ENCODE assay signal across 12 cellular contexts in the genomic region with DNA sequence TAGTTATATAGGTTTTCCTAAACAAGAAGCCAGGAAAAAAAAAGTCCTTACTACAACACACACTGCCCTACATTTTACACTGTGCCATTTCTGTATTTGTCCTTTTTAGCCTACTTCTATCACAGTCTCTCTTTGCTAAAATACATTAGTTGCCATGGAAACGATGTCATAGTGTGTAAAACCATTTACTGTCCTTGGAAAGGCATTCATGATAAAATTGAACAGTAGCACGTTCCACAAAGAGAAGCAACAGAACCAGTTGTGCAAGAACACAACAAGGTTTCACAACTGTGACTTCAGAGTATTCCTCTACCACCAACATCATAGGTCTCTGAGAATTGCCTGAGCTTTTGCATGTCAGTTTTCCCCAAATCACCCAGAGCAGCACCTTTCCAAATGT. TPM values are rescaled to one million over a fixed set of nuclear protein-coding genes. Genes with fewer than 3 reads are reported as not detected.
DNase-seq lines count a peak whose midpoint lies in the region; ATAC-seq, FAIRE-seq and TF ChIP-seq lines count a peak whose summit lies in the region.
"Had no signal": no experiment of that assay in that cellular context is flagged by ENCODE, and none has a peak within 500 bp of the region (broad histone marks: within the 10 kb centered on the region; RNA-seq: fewer than 3 reads in every experiment).

No MANE protein-coding gene starts in this region.

- H2BK5ac ChIP-seq in mesenchymal stem cell (ENCODE audit: low read depth, low read length, poor library complexity, severe bottlenecking): no peak overlapping the region

- H3K9me3 ChIP-seq in GM12878 (replicated peaks; ENCODE audit: control insufficient read depth, insufficient read depth, low read length): no peaks in the 10 kb centered on the region
- no peaks in the 10 kb centered on the region for H3K9me3 ChIP-seq in mesenchymal stem cell (ENCODE audit: control insufficient read depth, low read length)
- no peaks in the 10 kb centered on the region for H3K9me3 ChIP-seq in Caco-2

- no peak overlapping the region for H3K4me2 ChIP-seq in GM12878 (ENCODE audit: control insufficient read depth, insufficient read depth)
- no peak overlapping the region for H3K4me2 ChIP-seq in mesenchymal stem cell (ENCODE audit: low read length, poor library complexity, severe bottlenecking)

- H3K4me3 ChIP-seq in GM12878 (no peak overlapping the region), mesenchymal stem cell (ENCODE audit: insufficient read depth in 1 of 2, low read depth in 1 of 2, low read length in 2 of 2) (no peak overlapping the region), Caco-2 (ENCODE audit: low read depth, low read length) (no peak overlapping the region)
- H3K4me3 ChIP-seq: GM23338 had no signal

- H3K9ac ChIP-seq in GM12878 (ENCODE audit: control insufficient read depth, insufficient read depth, low read length) (no peak overlapping the region), mesenchymal stem cell (ENCODE audit: low read length) (no peak overlapping the region)

- ATAC-seq in GM12878 (no peak), HG02938 (IDR thresholded peaks at IDR 0.05; ENCODE audit: unreplicated experiment) (no peak)

- H3K18ac ChIP-seq in mesenchymal stem cell (ENCODE audit: low read depth in 1 of 2, low read length in 2 of 2): no peak overlapping the region

- peaks cover 3 to 7% of the 10 kb centered on the region in 2 experiments for H3K36me3 ChIP-seq in GM12878 (ENCODE audit: control insufficient read depth in 2 of 2, insufficient read depth in 2 of 2, low read length in 1 of 2)
- H3K36me3 ChIP-seq in mesenchymal stem cell (ENCODE audit: control insufficient read depth in 1 of 2, insufficient read depth in 2 of 2, low read depth in 1 of 2, low read length in 2 of 2): peaks cover 0 to 17% of the 10 kb centered on the region in 2 experiments
- no peaks in the 10 kb centered on the region for H3K36me3 ChIP-seq in Caco-2 (ENCODE audit: control insufficient read depth, insufficient read depth, low read length)

- H3K23ac ChIP-seq in mesenchymal stem cell (ENCODE audit: low read length in 2 of 2): no peak overlapping the region

- BruUV-seq in GM12878 (replicated peaks; lab: Mats Ljungman, UMichigan): no TSS peak
- no TSS peak for BruUV-seq in Caco-2 (replicated peaks; lab: Mats Ljungman, UMichigan)

- no peak overlapping the region for H4K8ac ChIP-seq in mesenchymal stem cell (ENCODE audit: low read length)

- H3K4me3 Mint-ChIP-seq in HFFc6 (no peak overlapping the region), Caco-2 (ENCODE audit: unreplicated experiment) (no peak overlapping the region)
- H3K4me3 Mint-ChIP-seq: GM23338 had no signal

- H3K79me1 ChIP-seq in mesenchymal stem cell (replicated peaks; ENCODE audit: low read length, poor library complexity, severe bottlenecking): peaks cover 21% of the 10 kb centered on the region

- POLR2A ChIA-PET in GM12878 (lab: Charles Lee): interaction anchor here (2.9 kb wide), 1 partner anchor 9 kb away, joined by 8 read pairs; no protein-coding TSS in a partner anchor
- POLR2A ChIA-PET in Caco-2 (lab: Charles Lee): no interaction called here

- CTCF ChIA-PET in GM12878 (lab: Yijun Ruan, JAX) (interaction anchor here (0.5 to 3.2 kb wide), 3 partner anchors 7 to 51 kb away, joined by 3 to 11 read pairs (median 3); no protein-coding TSS in a partner anchor), Caco-2 (lab: Charles Lee) (no interaction called here)

- TF ChIP-seq EP300 in GM12878 (IDR thresholded peaks at IDR 0.05; ENCODE audit: borderline replicate concordance in 1 of 2, control insufficient read depth in 1 of 2, low read depth in 2 of 2, low read length in 2 of 2): no peak

- H3K4me1 Mint-ChIP-seq in HFFc6 (ENCODE audit: low read depth): peaks cover 24% of the 10 kb centered on the region
- H3K4me1 Mint-ChIP-seq in Caco-2 (ENCODE audit: low read depth, unreplicated experiment): peaks cover 20% of the 10 kb centered on the region

- TF ChIP-seq POLR2A in GM12878 (IDR thresholded peaks at IDR 0.05; ENCODE audit: low read depth, low read length): no peak

- no peak overlapping the region for H4K91ac ChIP-seq in mesenchymal stem cell (ENCODE audit: low read length)

- FAIRE-seq in GM12878 (lab: Jason Lieb, UNC): no peak
- FAIRE-seq: colon had no signal

- in situ Hi-C loops in GM12878 (cut with MboI): no loop called here

- intact Hi-C loops in GM12878 (cut with micrococcal nuclease; ENCODE audit: unreplicated experiment) (no loop called here), Caco-2 (cut with micrococcal nuclease; ENCODE audit: unreplicated experiment) (no loop called here)

- H3K27me3 ChIP-seq in GM12878 (replicated peaks in 1 of 2; ENCODE audit: control insufficient read depth in 2 of 2, insufficient read depth in 2 of 2, low read length in 1 of 2) (no peaks in the 10 kb centered on the region), mesenchymal stem cell (ENCODE audit: control insufficient read depth in 1 of 2, insufficient read depth in 1 of 2, low read length in 2 of 2) (no peaks in the 10 kb centered on the region), Caco-2 (replicated peaks; ENCODE audit: control insufficient read depth, insufficient read depth, low read length) (no peaks in the 10 kb centered on the region)

- H3K79me2 ChIP-seq in GM12878 (ENCODE audit: control insufficient read depth, insufficient read depth, low read length): peaks cover 85% of the 10 kb centered on the region

- H2BK15ac ChIP-seq in mesenchymal stem cell (ENCODE audit: low read depth, poor library complexity, severe bottlenecking): no peak overlapping the region

- no peak for TF ChIP-seq RAD21 in GM12878 (IDR thresholded peaks at IDR 0.05; ENCODE audit: insufficient read depth, low read depth, low read length)

- H2BK120ac ChIP-seq in mesenchymal stem cell (ENCODE audit: low read depth, low read length): no peak overlapping the region

- H4K20me1 ChIP-seq in GM12878 (ENCODE audit: control insufficient read depth, insufficient read depth): 0 out of 2 replicates have a peak, but pooled peaks cover 3% of the 10 kb centered on the region

- WGBS in GM12878 (ENCODE audit: insufficient coverage, insufficient replicate concordance, low lambda C conversion rate, missing lambda C conversion rate): 23% methylated on average over 2 of the region's 2 CpGs
- WGBS in mesenchymal stem cell: 84% methylated on average over 2 of the region's 2 CpGs

- RAD21 ChIA-PET in GM12878 (lab: Charles Lee; ENCODE audit: unreplicated experiment): interaction anchor here (0.6 to 1.2 kb wide), 2 partner anchors 21 to 28 kb away, joined by 3 read pairs; a partner anchor contains a TSS

- TF ChIP-seq CTCF in HFFc6 (IDR thresholded peaks at IDR 0.05) (no peak), GM12878 (IDR thresholded peaks at IDR 0.05 in 2 of 3, conservative IDR thresholded peaks at IDR 0.05 in 1 of 3; ENCODE audit: control insufficient read depth in 2 of 3, extremely low read depth in 1 of 3, insufficient read depth in 1 of 3, low read depth in 3 of 3, low read length in 3 of 3) (no peak), Caco-2 (IDR thresholded peaks at IDR 0.05; ENCODE audit: insufficient read depth in 1 of 2, low read depth in 1 of 2, low read length in 1 of 2, severe bottlenecking in 1 of 2, unreplicated experiment in 1 of 2) (no peak)

- DNase-seq in DMS53 (lab: John Stamatoyannopoulos, UW) (peak; percentile 8), DMS53 treated with DMSO at 0.1 percent for 48 hours (lab: John Stamatoyannopoulos, UW; ENCODE audit: unreplicated experiment) (no peak), HFFc6 (peak; percentile 63), GM12878 (ENCODE audit: low read depth, low spot score) (no peak), mesenchymal stem cell (peak; percentile 83), NCI-H1048 (lab: John Stamatoyannopoulos, UW) (no peak), Caco-2 (no peak)
- DNase-seq: activated T-cell treated with anti-CD3 and anti-CD28 coated beads, Interleukin-2, amount 50 U/mL, for 48 hours had no signal

- peaks cover 23% of the 10 kb centered on the region for H3K4me1 ChIP-seq in GM12878 (ENCODE audit: control insufficient read depth, insufficient read depth, low read length)
- peaks cover 3% of the 10 kb centered on the region for H3K4me1 ChIP-seq in mesenchymal stem cell (ENCODE audit: control insufficient read depth, insufficient read depth, low read depth, low read length)
- H3K4me1 ChIP-seq in Caco-2: no peaks in the 10 kb centered on the region

- H3K27me3 Mint-ChIP-seq in HFFc6 (ENCODE audit: insufficient read depth) (peaks cover 3% of the 10 kb centered on the region), Caco-2 (ENCODE audit: insufficient read depth, unreplicated experiment) (peaks cover 5% of the 10 kb centered on the region)

- no peak overlapping the region for H2BK12ac ChIP-seq in mesenchymal stem cell (ENCODE audit: low read length in 2 of 2)

- no peak overlapping the region for H2AFZ ChIP-seq in GM12878 (ENCODE audit: control insufficient read depth, low read depth, low read length)
- no peak overlapping the region for H2AFZ ChIP-seq in mesenchymal stem cell (ENCODE audit: low read depth, low read length)
- H2AFZ ChIP-seq: GM23338 had no signal

- SMC1A ChIA-PET in GM12878 (lab: Charles Lee; ENCODE audit: uncharacterized antibody, unreplicated experiment): interaction anchor here (1.1 to 9.9 kb wide), 6 partner anchors 12 to 143 kb away, joined by 3 to 63 read pairs (median 14); no protein-coding TSS in a partner anchor

- H3K9me3 Mint-ChIP-seq in HFFc6 (no peaks in the 10 kb centered on the region), Caco-2 (ENCODE audit: unreplicated experiment) (no peaks in the 10 kb centered on the region)
- H3K9me3 Mint-ChIP-seq: GM23338 had no signal

- H3K27ac ChIP-seq in GM12878 (ENCODE audit: control insufficient read depth, insufficient read depth): no peak overlapping the region
- no peak overlapping the region for H3K27ac ChIP-seq in mesenchymal stem cell (ENCODE audit: low read length, poor library complexity, severe bottlenecking)
- H3K27ac ChIP-seq: 22Rv1 had no signal

- H3K27ac Mint-ChIP-seq in HFFc6 (no peak overlapping the region), Caco-2 (ENCODE audit: unreplicated experiment) (no peak overlapping the region)
- H3K27ac Mint-ChIP-seq: GM23338 had no signal

- no peak overlapping the region for H3K14ac ChIP-seq in mesenchymal stem cell (ENCODE audit: low read length in 2 of 2)

- H3K4ac ChIP-seq in mesenchymal stem cell (ENCODE audit: low read depth in 1 of 2, low read length in 2 of 2): no peak overlapping the region

- H3K36me3 Mint-ChIP-seq in HFFc6 (ENCODE audit: low read depth) (no peaks in the 10 kb centered on the region), Caco-2 (ENCODE audit: insufficient read depth, unreplicated experiment) (peaks cover 6% of the 10 kb centered on the region)

- no peak overlapping the region for H2AK5ac ChIP-seq in mesenchymal stem cell (ENCODE audit: low read length, severe bottlenecking)

RNA-seq across cellular contexts. Expression of a gene that starts 20.5 kb away (rescaled TPM):
- total RNA-seq in HFFc6 (2021; fragmentation: NEBNext Ultra II Directional; extraction: Animal tissue kit (Norgen Biotek cat#: 25700)): 10 to 100 TPM; 41.5 to 59.9 (median 49.7) TPM
- total RNA-seq in GM12878 (2013; cell fraction: nucleolus; rRNA removed): 396 and 420 TPM in 2 replicates
- total RNA-seq in GM12878 (2014; rRNA removed) (174 and 176 TPM in 2 replicates), GM12878 (2014; rRNA removed; fragmentation: Illumina TruSeq; extraction: Trizol) (117 and 122 TPM in 2 replicates), GM12878 (2021) (159 and 167 TPM in 2 replicates), Caco-2 (2022) (7.2 and 7.6 TPM in 2 replicates)
- polyA plus RNA-seq in GM12878 (2011; ENCODE audit: low read depth): 42.2 TPM
- polyA plus RNA-seq in GM12878 (2011; rRNA removed) (243 and 247 TPM in 2 replicates), GM12878 (2014; fragmentation: Illumina TruSeq; extraction: Trizol) (152 and 192 TPM in 2 replicates), GM12878 (2014; fragmentation: Nextera tagmentation; extraction: Ambion mirVana) (10 to 100 TPM; 51.4 to 55.1 TPM), GM12878 (2014; rRNA removed) (171 and 228 TPM in 2 replicates), GM12878 (2016; fragmentation: Nextera tagmentation; extraction: Ambion mirVana) (10 to 100 TPM; 54.0 to 71.1 TPM)
- polyA plus RNA-seq in GM12878 (2011; cell fraction: cytosol; rRNA removed): 287 and 300 TPM in 2 replicates
- polyA plus RNA-seq in GM12878 (2011; cell fraction: nucleus; rRNA removed): 483 and 489 TPM in 2 replicates
- 64.5 and 80.5 TPM in 2 replicates for polyA plus RNA-seq in GM12878 (2012)
- polyA minus RNA-seq in GM12878 (2011; rRNA and poly(A)+ RNA removed): 353 and 414 TPM in 2 replicates
- 75.5 and 105 TPM in 2 replicates for polyA minus RNA-seq in GM12878 (2011; cell fraction: cytosol; rRNA and poly(A)+ RNA removed)
- polyA minus RNA-seq in GM12878 (2011; cell fraction: nucleus; rRNA and poly(A)+ RNA removed): 237 and 331 TPM in 2 replicates
- 44.0 TPM for polyA plus RNA-seq in mesenchymal stem cell (2013, experiment 1 of 2)
- polyA plus RNA-seq in mesenchymal stem cell (2013, experiment 2 of 2): 45.8 TPM

Comparison
In these comparisons a context has a peak if more than half of its experiments do, and no peak if none do; other contexts are left out.
1. DNase-seq: peak in DMS53 (single experiment), HFFc6 (single experiment) and mesenchymal stem cell (single experiment); none in DMS53 treated with DMSO at 0.1 percent for 48 hours (single experiment), GM12878 (single experiment), NCI-H1048 (single experiment) and Caco-2 (0 of 2).